10 cellular contexts compared by ENCODE assay signal in the genomic region with DNA sequence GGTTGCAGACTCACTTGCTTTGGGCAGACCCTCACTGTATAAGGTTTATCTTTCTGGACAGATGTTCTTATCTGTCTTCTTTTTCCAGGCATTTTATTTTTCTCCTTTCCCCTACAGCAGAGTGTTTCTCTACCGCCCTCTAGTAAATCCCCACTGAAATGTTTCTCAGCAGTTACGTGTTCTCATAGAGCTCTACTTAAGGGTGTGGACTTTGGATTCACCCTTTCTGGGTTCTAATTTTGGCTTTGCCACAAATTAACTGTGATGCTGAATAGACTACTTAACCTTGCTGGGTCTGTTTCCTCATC. TPM values are rescaled to one million over a fixed set of nuclear protein-coding genes. Genes with fewer than 3 reads are reported as not detected.
DNase-seq lines count a peak whose midpoint lies in the region; ATAC-seq and TF ChIP-seq lines count a peak whose summit lies in the region.
"Had no signal": no experiment of that assay in that cellular context is flagged by ENCODE, and none has a peak within 500 bp of the region (broad histone marks: within the 10 kb centered on the region; RNA-seq: fewer than 3 reads in every experiment).

No MANE protein-coding gene starts in this region.

- H3K4me2 ChIP-seq in neural progenitor cell, result peak overlapping the region; percentile 93

- H3K27me3 ChIP-seq in left ventricle myocardium inferior (ENCODE audit: low read depth) (no peaks in the 10 kb centered on the region), colonic mucosa (no peaks in the 10 kb centered on the region), neural progenitor cell (no peaks in the 10 kb centered on the region)

- H3F3A ChIP-seq in neural progenitor cell (ENCODE audit: low read depth), result peaks cover 24% of the 10 kb centered on the region

- ATAC-seq in Right ventricle myocardium superior (ENCODE audit: poor library complexity) (no peak), GM18861 (IDR thresholded peaks at IDR 0.05; ENCODE audit: unreplicated experiment) (no peak), GM19328 (IDR thresholded peaks at IDR 0.05; ENCODE audit: unreplicated experiment) (no peak), GM21423 (IDR thresholded peaks at IDR 0.05; ENCODE audit: unreplicated experiment) (no peak)

- no peaks in the 10 kb centered on the region for H4K20me1 ChIP-seq in neural progenitor cell (ENCODE audit: low read depth)

- H3K36me3 Mint-ChIP-seq in neural progenitor cell, result peaks cover 24% of the 10 kb centered on the region

- H3K9me3 Mint-ChIP-seq in neural progenitor cell, result no peaks in the 10 kb centered on the region

- DNase-seq in left ventricle myocardium inferior, result no peak
- no peak for DNase-seq in Right ventricle myocardium superior
- DNase-seq in NCI-H82 treated with DMSO at 0.1 percent for 48 hours (lab: John Stamatoyannopoulos, UW; ENCODE audit: unreplicated experiment), result peak; percentile 14
- no peak for DNase-seq in colonic mucosa
- DNase-seq in neural progenitor cell (ENCODE audit: low spot score), result peak; percentile 52

- H3K4me3 Mint-ChIP-seq in neural progenitor cell, result peak overlapping the region; percentile 97

- no peaks in the 10 kb centered on the region for H3K9me3 ChIP-seq in left ventricle myocardium inferior (replicated peaks)
- no peaks in the 10 kb centered on the region for H3K9me3 ChIP-seq in colonic mucosa
- no peaks in the 10 kb centered on the region for H3K9me3 ChIP-seq in neural progenitor cell (ENCODE audit: low read depth)

- no peak overlapping the region for H2AFZ ChIP-seq in neural progenitor cell (replicated peaks)

- no peak overlapping the region for H3K9ac ChIP-seq in colonic mucosa (ENCODE audit: low read depth in 2 of 2, low read length in 2 of 2)
- H3K9ac ChIP-seq in neural progenitor cell, result no peak overlapping the region

- H3K4me3 ChIP-seq in left ventricle myocardium inferior (no peak overlapping the region), colonic mucosa (no peak overlapping the region), neural progenitor cell (peak overlapping the region; percentile 84)

- H3K27ac ChIP-seq in left ventricle myocardium inferior (replicated peaks) (no peak overlapping the region), colonic mucosa (no peak overlapping the region), neural progenitor cell (no peak overlapping the region)

- peaks cover 34% of the 10 kb centered on the region for H3K4me1 ChIP-seq in left ventricle myocardium inferior
- H3K4me1 ChIP-seq in colonic mucosa, result peaks cover 16% of the 10 kb centered on the region
- peaks cover 12% of the 10 kb centered on the region for H3K4me1 ChIP-seq in neural progenitor cell

- H3K36me3 ChIP-seq in left ventricle myocardium inferior, result peaks cover 46% of the 10 kb centered on the region
- no peaks in the 10 kb centered on the region for H3K36me3 ChIP-seq in colonic mucosa
- no peaks in the 10 kb centered on the region for H3K36me3 ChIP-seq in neural progenitor cell

- intact Hi-C loops in left ventricle myocardium inferior (cut with micrococcal nuclease), result no loop called here
- intact Hi-C loops in Right ventricle myocardium superior (cut with DNase I), result loop anchor here (10.0 kb wide), 1 partner anchor 146 kb away; no protein-coding TSS in a partner anchor
- intact Hi-C loops in colonic mucosa (cut with DNase I), result loop anchor here (10.0 kb wide), 1 partner anchor 146 kb away; no protein-coding TSS in a partner anchor

- no peak overlapping the region for H3K27ac Mint-ChIP-seq in neural progenitor cell

- TF ChIP-seq CTCF in left ventricle myocardium inferior (IDR thresholded peaks at IDR 0.05; ENCODE audit: borderline replicate concordance) (peak; percentile 49), colonic mucosa (IDR thresholded peaks at IDR 0.05) (peak; percentile 39), neural progenitor cell (IDR thresholded peaks at IDR 0.05) (peak; percentile 67)

- H3K27me3 Mint-ChIP-seq in neural progenitor cell (ENCODE audit: insufficient read depth, low read depth), result no peaks in the 10 kb centered on the region

- peaks cover 15% of the 10 kb centered on the region for H3K79me2 ChIP-seq in neural progenitor cell (ENCODE audit: low read depth)

- peaks cover 15% of the 10 kb centered on the region for H3K4me1 Mint-ChIP-seq in neural progenitor cell

RNA-seq across cellular contexts. Expression of gene ADAT1, which starts 2.0 kb away (rescaled TPM):
- total RNA-seq in left ventricle myocardium inferior (28.4 TPM), Right ventricle myocardium superior (19.3 TPM), colonic mucosa (10 to 100 TPM; 33.0 to 38.8 TPM), neural progenitor cell (ENCODE audit: low replicate concordance) (76.6 and 86.4 TPM in 2 replicates)

RNA-seq across cellular contexts. Expression of gene KARS1, which starts 26.3 kb away (rescaled TPM):
- total RNA-seq in left ventricle myocardium inferior (127 TPM), Right ventricle myocardium superior (137 TPM), colonic mucosa (100 to 1,000 TPM; 102 to 151 TPM), neural progenitor cell (ENCODE audit: low replicate concordance) (185 and 228 TPM in 2 replicates)

RNA-seq across cellular contexts. Expression of gene TERF2IP, which starts 26.4 kb away (rescaled TPM):
- total RNA-seq in left ventricle myocardium inferior (60.1 TPM), Right ventricle myocardium superior (50.7 TPM), colonic mucosa (10 to 100 TPM; 27.1 to 37.0 TPM), neural progenitor cell (ENCODE audit: low replicate concordance) (26.4 and 34.9 TPM in 2 replicates)

RNA-seq across cellular contexts. Expression of gene GABARAPL2, which starts 54.9 kb away (rescaled TPM):
- total RNA-seq in left ventricle myocardium inferior (280 TPM), Right ventricle myocardium superior (239 TPM), colonic mucosa (100 to 1,000 TPM in 1 of 2 donors, 10 to 100 TPM in 1; 73.5 to 111 TPM), neural progenitor cell (ENCODE audit: low replicate concordance) (67.8 and 88.2 TPM in 2 replicates)

RNA-seq across cellular contexts. Expression of gene CPHXL2, which starts 55.7 kb away (rescaled TPM):
- total RNA-seq in left ventricle myocardium inferior, result not detected
- not detected for total RNA-seq in Right ventricle myocardium superior
- not detected for total RNA-seq in colonic mucosa
- total RNA-seq in neural progenitor cell (ENCODE audit: low replicate concordance), result not detected in 2 replicates
- total RNA-seq: glomerular endothelial cell, urinary bladder had no signal

Comparison
In these comparisons a context has a peak if more than half of its experiments do, and no peak if none do; other contexts are left out.
1. DNase-seq: peak in NCI-H82 treated with DMSO at 0.1 percent for 48 hours (single experiment) and neural progenitor cell (single experiment); none in left ventricle myocardium inferior (single experiment), Right ventricle myocardium superior (single experiment) and colonic mucosa (single experiment).
2. Peak in every context shown above with its lines, with median percentiles within 50 percentile points of each other: CTCF ChIP-seq.